ENCODE assay signal across 1 cellular context in the genomic region with DNA sequence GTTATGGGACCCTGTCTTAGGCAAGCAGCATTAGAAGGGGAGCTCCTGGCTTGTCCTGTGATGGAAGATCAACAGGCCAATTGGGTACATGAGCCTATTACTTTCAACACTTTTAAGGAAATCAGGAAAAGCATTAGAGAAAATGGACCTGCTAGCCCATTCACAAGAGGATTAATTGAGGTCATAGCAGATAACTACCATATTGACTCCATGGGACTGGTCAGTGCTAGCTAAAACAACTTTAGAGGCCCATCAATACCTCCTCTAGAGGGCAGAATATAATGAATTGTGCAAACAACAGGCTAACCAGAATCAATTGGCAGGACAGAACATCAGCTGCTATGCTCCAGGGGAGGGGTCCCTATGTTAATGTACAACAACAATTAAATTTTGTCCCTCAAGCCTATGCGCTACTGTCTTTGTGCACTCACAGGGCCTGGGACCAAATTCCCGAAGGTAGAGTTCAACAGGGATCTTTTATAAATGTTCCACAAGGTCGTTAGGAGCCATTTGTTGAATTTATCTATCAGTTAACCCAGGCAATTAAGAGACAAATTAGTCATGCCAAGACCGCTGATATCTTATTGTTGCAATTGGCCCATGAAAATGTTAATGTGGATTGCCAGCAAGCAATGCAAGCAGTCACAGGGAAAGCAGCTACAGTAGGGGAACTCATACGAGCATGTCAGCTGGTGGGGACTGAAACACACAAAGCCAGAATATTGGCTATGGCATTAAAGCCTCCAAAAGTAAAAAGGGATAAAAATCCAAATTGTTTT.
TF ChIP-seq lines count a peak whose summit lies in the region.

No MANE protein-coding gene starts in this region.

TF ChIP-seq in HepG2, 621 proteins besides CTCF, POLR2A, EP300 and RAD21 (continued from another document and continues in another):
- TF ChIP-seq ZBTB38 (CRISPR knock-in tag; IDR thresholded peaks at IDR 0.05) = no peak
- TF ChIP-seq HOXA7 (CRISPR knock-in tag; IDR thresholded peaks at IDR 0.05) = no peak
- TF ChIP-seq KAT8 (CRISPR knock-in tag; IDR thresholded peaks at IDR 0.05) = peak; percentile 44; the same call in 1 of the 2 replicates
- TF ChIP-seq, protein P1, sequence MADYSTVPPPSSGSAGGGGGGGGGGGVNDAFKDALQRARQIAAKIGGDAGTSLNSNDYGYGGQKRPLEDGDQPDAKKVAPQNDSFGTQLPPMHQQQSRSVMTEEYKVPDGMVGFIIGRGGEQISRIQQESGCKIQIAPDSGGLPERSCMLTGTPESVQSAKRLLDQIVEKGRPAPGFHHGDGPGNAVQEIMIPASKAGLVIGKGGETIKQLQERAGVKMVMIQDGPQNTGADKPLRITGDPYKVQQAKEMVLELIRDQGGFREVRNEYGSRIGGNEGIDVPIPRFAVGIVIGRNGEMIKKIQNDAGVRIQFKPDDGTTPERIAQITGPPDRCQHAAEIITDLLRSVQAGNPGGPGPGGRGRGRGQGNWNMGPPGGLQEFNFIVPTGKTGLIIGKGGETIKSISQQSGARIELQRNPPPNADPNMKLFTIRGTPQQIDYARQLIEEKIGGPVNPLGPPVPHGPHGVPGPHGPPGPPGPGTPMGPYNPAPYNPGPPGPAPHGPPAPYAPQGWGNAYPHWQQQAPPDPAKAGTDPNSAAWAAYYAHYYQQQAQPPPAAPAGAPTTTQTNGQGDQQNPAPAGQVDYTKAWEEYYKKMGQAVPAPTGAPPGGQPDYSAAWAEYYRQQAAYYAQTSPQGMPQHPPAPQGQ (CRISPR knock-in tag; IDR thresholded peaks at IDR 0.05; ENCODE audit: borderline replicate concordance) = no peak
- TF ChIP-seq, protein P2, sequence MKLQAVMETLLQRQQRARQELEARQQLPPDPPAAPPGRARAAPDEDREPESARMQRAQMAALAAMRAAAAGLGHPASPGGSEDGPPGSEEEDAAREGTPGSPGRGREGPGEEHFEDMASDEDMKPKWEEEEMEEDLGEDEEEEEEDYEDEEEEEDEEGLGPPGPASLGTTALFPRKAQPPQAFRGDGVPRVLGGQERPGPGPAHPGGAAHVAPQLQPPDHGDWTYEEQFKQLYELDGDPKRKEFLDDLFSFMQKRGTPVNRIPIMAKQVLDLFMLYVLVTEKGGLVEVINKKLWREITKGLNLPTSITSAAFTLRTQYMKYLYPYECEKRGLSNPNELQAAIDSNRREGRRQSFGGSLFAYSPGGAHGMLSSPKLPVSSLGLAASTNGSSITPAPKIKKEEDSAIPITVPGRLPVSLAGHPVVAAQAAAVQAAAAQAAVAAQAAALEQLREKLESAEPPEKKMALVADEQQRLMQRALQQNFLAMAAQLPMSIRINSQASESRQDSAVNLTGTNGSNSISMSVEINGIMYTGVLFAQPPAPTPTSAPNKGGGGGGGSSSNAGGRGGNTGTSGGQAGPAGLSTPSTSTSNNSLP (IDR thresholded peaks at IDR 0.05; ENCODE audit: low read depth, low read length) = peak; percentile 64
- no peak for TF ChIP-seq CENPT (CRISPR knock-in tag; IDR thresholded peaks at IDR 0.05; ENCODE audit: low read depth)
- no peak for TF ChIP-seq GATAD2A (CRISPR knock-in tag; IDR thresholded peaks at IDR 0.05)
- TF ChIP-seq ZNF629 (CRISPR knock-in tag; conservative IDR thresholded peaks at IDR 0.05) = peak; percentile 78
- no peak for TF ChIP-seq SOX13 (IDR thresholded peaks at IDR 0.05)
- TF ChIP-seq SOX13 (CRISPR knock-in tag; conservative IDR thresholded peaks at IDR 0.05 in 1 of 2, IDR thresholded peaks at IDR 0.05 in 1 of 2) = peak in 1 of 2 experiments; percentile 28; a peak in 1 of 4 replicates
- no peak for TF ChIP-seq FOXA1 (IDR thresholded peaks at IDR 0.05)
- peak; percentile 52 for TF ChIP-seq FOXA1 (CRISPR knock-in tag; IDR thresholded peaks at IDR 0.05)
- peak; percentile 50; the same call in 1 of the 2 replicates for TF ChIP-seq SAP130 (CRISPR knock-in tag; IDR thresholded peaks at IDR 0.05; ENCODE audit: low read depth)
- TF ChIP-seq, protein P3, sequence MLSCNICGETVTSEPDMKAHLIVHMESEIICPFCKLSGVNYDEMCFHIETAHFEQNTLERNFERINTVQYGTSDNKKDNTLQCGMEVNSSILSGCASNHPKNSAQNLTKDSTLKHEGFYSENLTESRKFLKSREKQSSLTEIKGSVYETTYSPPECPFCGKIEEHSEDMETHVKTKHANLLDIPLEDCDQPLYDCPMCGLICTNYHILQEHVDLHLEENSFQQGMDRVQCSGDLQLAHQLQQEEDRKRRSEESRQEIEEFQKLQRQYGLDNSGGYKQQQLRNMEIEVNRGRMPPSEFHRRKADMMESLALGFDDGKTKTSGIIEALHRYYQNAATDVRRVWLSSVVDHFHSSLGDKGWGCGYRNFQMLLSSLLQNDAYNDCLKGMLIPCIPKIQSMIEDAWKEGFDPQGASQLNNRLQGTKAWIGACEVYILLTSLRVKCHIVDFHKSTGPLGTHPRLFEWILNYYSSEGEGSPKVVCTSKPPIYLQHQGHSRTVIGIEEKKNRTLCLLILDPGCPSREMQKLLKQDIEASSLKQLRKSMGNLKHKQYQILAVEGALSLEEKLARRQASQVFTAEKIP (CRISPR knock-in tag; IDR thresholded peaks at IDR 0.05; ENCODE audit: borderline replicate concordance) = no peak
- TF ChIP-seq, protein P4, sequence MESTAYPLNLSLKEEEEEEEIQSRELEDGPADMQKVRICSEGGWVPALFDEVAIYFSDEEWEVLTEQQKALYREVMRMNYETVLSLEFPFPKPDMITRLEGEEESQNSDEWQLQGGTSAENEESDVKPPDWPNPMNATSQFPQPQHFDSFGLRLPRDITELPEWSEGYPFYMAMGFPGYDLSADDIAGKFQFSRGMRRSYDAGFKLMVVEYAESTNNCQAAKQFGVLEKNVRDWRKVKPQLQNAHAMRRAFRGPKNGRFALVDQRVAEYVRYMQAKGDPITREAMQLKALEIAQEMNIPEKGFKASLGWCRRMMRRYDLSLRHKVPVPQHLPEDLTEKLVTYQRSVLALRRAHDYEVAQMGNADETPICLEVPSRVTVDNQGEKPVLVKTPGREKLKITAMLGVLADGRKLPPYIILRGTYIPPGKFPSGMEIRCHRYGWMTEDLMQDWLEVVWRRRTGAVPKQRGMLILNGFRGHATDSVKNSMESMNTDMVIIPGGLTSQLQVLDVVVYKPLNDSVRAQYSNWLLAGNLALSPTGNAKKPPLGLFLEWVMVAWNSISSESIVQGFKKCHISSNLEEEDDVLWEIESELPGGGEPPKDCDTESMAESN (CRISPR knock-in tag; conservative IDR thresholded peaks at IDR 0.05) = no peak
- TF ChIP-seq, protein P5, sequence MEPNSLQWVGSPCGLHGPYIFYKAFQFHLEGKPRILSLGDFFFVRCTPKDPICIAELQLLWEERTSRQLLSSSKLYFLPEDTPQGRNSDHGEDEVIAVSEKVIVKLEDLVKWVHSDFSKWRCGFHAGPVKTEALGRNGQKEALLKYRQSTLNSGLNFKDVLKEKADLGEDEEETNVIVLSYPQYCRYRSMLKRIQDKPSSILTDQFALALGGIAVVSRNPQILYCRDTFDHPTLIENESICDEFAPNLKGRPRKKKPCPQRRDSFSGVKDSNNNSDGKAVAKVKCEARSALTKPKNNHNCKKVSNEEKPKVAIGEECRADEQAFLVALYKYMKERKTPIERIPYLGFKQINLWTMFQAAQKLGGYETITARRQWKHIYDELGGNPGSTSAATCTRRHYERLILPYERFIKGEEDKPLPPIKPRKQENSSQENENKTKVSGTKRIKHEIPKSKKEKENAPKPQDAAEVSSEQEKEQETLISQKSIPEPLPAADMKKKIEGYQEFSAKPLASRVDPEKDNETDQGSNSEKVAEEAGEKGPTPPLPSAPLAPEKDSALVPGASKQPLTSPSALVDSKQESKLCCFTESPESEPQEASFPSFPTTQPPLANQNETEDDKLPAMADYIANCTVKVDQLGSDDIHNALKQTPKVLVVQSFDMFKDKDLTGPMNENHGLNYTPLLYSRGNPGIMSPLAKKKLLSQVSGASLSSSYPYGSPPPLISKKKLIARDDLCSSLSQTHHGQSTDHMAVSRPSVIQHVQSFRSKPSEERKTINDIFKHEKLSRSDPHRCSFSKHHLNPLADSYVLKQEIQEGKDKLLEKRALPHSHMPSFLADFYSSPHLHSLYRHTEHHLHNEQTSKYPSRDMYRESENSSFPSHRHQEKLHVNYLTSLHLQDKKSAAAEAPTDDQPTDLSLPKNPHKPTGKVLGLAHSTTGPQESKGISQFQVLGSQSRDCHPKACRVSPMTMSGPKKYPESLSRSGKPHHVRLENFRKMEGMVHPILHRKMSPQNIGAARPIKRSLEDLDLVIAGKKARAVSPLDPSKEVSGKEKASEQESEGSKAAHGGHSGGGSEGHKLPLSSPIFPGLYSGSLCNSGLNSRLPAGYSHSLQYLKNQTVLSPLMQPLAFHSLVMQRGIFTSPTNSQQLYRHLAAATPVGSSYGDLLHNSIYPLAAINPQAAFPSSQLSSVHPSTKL (CRISPR knock-in tag; IDR thresholded peaks at IDR 0.05) = 0 out of 2 replicates have a peak, but pooled peaks have one; percentile 28
- TF ChIP-seq ZNF343 (CRISPR knock-in tag; IDR thresholded peaks at IDR 0.05) = no peak
- TF ChIP-seq THYN1 (CRISPR knock-in tag; IDR thresholded peaks at IDR 0.05; ENCODE audit: borderline replicate concordance, low read depth) = no peak
- no peak for TF ChIP-seq KLF12 (CRISPR knock-in tag; IDR thresholded peaks at IDR 0.05; ENCODE audit: borderline replicate concordance)
- TF ChIP-seq ELF1 (CRISPR knock-in tag; IDR thresholded peaks at IDR 0.05) = no peak
- peak; percentile 77 for TF ChIP-seq CEBPG (CRISPR knock-in tag; IDR thresholded peaks at IDR 0.05)
- TF ChIP-seq, protein P6, sequence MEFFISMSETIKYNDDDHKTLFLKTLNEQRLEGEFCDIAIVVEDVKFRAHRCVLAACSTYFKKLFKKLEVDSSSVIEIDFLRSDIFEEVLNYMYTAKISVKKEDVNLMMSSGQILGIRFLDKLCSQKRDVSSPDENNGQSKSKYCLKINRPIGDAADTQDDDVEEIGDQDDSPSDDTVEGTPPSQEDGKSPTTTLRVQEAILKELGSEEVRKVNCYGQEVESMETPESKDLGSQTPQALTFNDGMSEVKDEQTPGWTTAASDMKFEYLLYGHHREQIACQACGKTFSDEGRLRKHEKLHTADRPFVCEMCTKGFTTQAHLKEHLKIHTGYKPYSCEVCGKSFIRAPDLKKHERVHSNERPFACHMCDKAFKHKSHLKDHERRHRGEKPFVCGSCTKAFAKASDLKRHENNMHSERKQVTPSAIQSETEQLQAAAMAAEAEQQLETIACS (CRISPR knock-in tag; IDR thresholded peaks at IDR 0.05) = no peak
- 0 out of 2 replicates have a peak, but pooled peaks have one; percentile 28 for TF ChIP-seq ZNF614 (CRISPR knock-in tag; IDR thresholded peaks at IDR 0.05; ENCODE audit: borderline replicate concordance)
- peak; percentile 97 for TF ChIP-seq MIXL1 (CRISPR knock-in tag; IDR thresholded peaks at IDR 0.05)
- no peak for TF ChIP-seq NFE2 (CRISPR knock-in tag; IDR thresholded peaks at IDR 0.05)
- TF ChIP-seq, protein P7, sequence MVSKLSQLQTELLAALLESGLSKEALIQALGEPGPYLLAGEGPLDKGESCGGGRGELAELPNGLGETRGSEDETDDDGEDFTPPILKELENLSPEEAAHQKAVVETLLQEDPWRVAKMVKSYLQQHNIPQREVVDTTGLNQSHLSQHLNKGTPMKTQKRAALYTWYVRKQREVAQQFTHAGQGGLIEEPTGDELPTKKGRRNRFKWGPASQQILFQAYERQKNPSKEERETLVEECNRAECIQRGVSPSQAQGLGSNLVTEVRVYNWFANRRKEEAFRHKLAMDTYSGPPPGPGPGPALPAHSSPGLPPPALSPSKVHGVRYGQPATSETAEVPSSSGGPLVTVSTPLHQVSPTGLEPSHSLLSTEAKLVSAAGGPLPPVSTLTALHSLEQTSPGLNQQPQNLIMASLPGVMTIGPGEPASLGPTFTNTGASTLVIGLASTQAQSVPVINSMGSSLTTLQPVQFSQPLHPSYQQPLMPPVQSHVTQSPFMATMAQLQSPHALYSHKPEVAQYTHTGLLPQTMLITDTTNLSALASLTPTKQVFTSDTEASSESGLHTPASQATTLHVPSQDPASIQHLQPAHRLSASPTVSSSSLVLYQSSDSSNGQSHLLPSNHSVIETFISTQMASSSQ (IDR thresholded peaks at IDR 0.05; ENCODE audit: low read depth) = no peak
- TF ChIP-seq, protein P7 (CRISPR knock-in tag; IDR thresholded peaks at IDR 0.05; ENCODE audit: borderline replicate concordance) = no peak
- TF ChIP-seq ZNF10 (CRISPR knock-in tag; IDR thresholded peaks at IDR 0.05; ENCODE audit: borderline replicate concordance, low read depth) = no peak
- no peak for TF ChIP-seq TCF12 (IDR thresholded peaks at IDR 0.05)
- no peak for TF ChIP-seq TCF12 (CRISPR knock-in tag; IDR thresholded peaks at IDR 0.05)
- no peak for TF ChIP-seq ZNF205 (CRISPR knock-in tag; IDR thresholded peaks at IDR 0.05)
- TF ChIP-seq STAG1 (CRISPR knock-in tag; IDR thresholded peaks at IDR 0.05) = peak; percentile 42
- no peak for TF ChIP-seq ZNF530 (CRISPR knock-in tag; IDR thresholded peaks at IDR 0.05; ENCODE audit: low read depth)
- no peak for TF ChIP-seq ZNF652 (CRISPR knock-in tag; IDR thresholded peaks at IDR 0.05; ENCODE audit: borderline replicate concordance, low read depth)
- no peak for TF ChIP-seq RBM39 (IDR thresholded peaks at IDR 0.05; ENCODE audit: low read depth, low read length, poor library complexity, severe bottlenecking)
- 0 out of 2 replicates have a peak, but pooled peaks have one; percentile 43 for TF ChIP-seq ONECUT2 (CRISPR knock-in tag; IDR thresholded peaks at IDR 0.05)
- TF ChIP-seq, protein P8, sequence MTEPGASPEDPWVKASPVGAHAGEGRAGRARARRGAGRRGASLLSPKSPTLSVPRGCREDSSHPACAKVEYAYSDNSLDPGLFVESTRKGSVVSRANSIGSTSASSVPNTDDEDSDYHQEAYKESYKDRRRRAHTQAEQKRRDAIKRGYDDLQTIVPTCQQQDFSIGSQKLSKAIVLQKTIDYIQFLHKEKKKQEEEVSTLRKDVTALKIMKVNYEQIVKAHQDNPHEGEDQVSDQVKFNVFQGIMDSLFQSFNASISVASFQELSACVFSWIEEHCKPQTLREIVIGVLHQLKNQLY (CRISPR knock-in tag; IDR thresholded peaks at IDR 0.05) = no peak
- TF ChIP-seq YEATS4 (CRISPR knock-in tag; IDR thresholded peaks at IDR 0.05; ENCODE audit: borderline replicate concordance) = 0 out of 2 replicates have a peak, but pooled peaks have one; percentile 20
- TF ChIP-seq POLR2AphosphoS5 (IDR thresholded peaks at IDR 0.05; ENCODE audit: low read depth, low read length) = no peak
- TF ChIP-seq FOXA3 (CRISPR knock-in tag; IDR thresholded peaks at IDR 0.05) = peak; percentile 50; the same call in 1 of the 2 replicates
- TF ChIP-seq ZNF674 (CRISPR knock-in tag; IDR thresholded peaks at IDR 0.05; ENCODE audit: low read depth) = no peak
